40 cellular contexts compared by ENCODE assay signal in genomic region chr5:114310666-114311065, GRCh38. TPM values are rescaled to one million over a fixed set of nuclear protein-coding genes. Genes with fewer than 3 reads are reported as not detected.
"Had no signal": no experiment of that assay in that cellular context is flagged by ENCODE, and none has a peak within 500 bp of the region (broad histone marks: within the 10 kb centered on the region; RNA-seq: fewer than 3 reads in every experiment).

No MANE protein-coding gene starts in this region.

- H3K4me1 Mint-ChIP-seq: activated naive CD4-positive, alpha-beta T cell treated with anti-CD3 and anti-CD28 coated beads, Interleukin-2, amount 10 ng/mL, durations not matched to agents 7 days and 5 days; activated naive CD4-positive, alpha-beta T cell treated with anti-CD3 and anti-CD28 coated beads, Interleukin-2, amount 50 U/mL, for 24 hours; activated naive CD8-positive, alpha-beta T cell treated with anti-CD3 and anti-CD28 coated beads for 36 hours; activated naive CD8-positive, alpha-beta T cell treated with anti-CD3 and anti-CD28 coated beads, Interleukin-2, amount 10 ng/mL, durations not matched to agents 7 days and 5 days; activated naive CD8-positive, alpha-beta T cell treated with anti-CD3 and anti-CD28 coated beads, Interleukin-2, amount 50 U/mL, for 24 hours; activated T-helper 17 cell treated with anti-CD3 and anti-CD28 coated beads, Interleukin-2, amount 50 U/mL, for 72 hours; central memory CD8-positive, alpha-beta T cell had no signal

- H3K27ac Mint-ChIP-seq: activated naive CD4-positive, alpha-beta T cell treated with anti-CD3 and anti-CD28 coated beads for 36 hours; activated naive CD4-positive, alpha-beta T cell treated with anti-CD3 and anti-CD28 coated beads, Interleukin-2, amount 10 ng/mL, durations not matched to agents 7 days and 5 days; activated naive CD4-positive, alpha-beta T cell treated with anti-CD3 and anti-CD28 coated beads, Interleukin-2, amount 50 U/mL, for 24 hours; activated naive CD4-positive, alpha-beta T cell treated with anti-CD3 and anti-CD28 coated beads, Interleukin-2, amount 50 U/mL, for 72 hours; activated naive CD8-positive, alpha-beta T cell; activated naive CD8-positive, alpha-beta T cell treated with anti-CD3 and anti-CD28 coated beads for 36 hours; activated naive CD8-positive, alpha-beta T cell treated with anti-CD3 and anti-CD28 coated beads, Interleukin-2, amount 10 ng/mL, durations not matched to agents 7 days and 5 days; activated naive CD8-positive, alpha-beta T cell treated with anti-CD3 and anti-CD28 coated beads, Interleukin-2, amount 50 U/mL, for 24 hours; activated T-cell treated with anti-CD3 and anti-CD28 coated beads, Interleukin-2, amount 50 U/mL, for 24 hours; activated T-cell treated with anti-CD3 and anti-CD28 coated beads, Interleukin-2, amount 50 U/mL, for 72 hours; activated T-helper 1 cell treated with anti-CD3 and anti-CD28 coated beads, Interleukin-12 subunit alpha, Interleukin-12 subunit beta, Interleukin-2, Interleukin-4 antibody, amounts not matched to agents 30 ng/mL and 10 ng/mL and 1 ng/mL, durations not matched to agents 14 hours and 24 hours and 36 hours; activated T-helper 17 cell treated with anti-CD3 and anti-CD28 coated beads, Interleukin-2, amount 50 U/mL, for 72 hours; activated T-helper 2 cell treated with anti-CD3 and anti-CD28 coated beads, Interferon-gamma antibody, Interleukin-2, Interleukin-4, amounts not matched to agents 10 μg/mL and 5 μg/mL and 100 μg/mL, durations not matched to agents 14 hours and 24 hours and 36 hours had no signal

- DNase-seq: activated effector memory CD4-positive, alpha-beta T cell treated with anti-CD3 and anti-CD28 coated beads, Interleukin-2, amount 50 U/mL, for 16 hours; activated effector memory CD4-positive, alpha-beta T cell treated with Interleukin-2 at 50 U/mL for 16 hours; activated gamma-delta T cell; activated gamma-delta T cell treated with Interleukin-2 at 50 U/mL for 16 hours; activated naive CD4-positive, alpha-beta T cell; activated naive CD4-positive, alpha-beta T cell treated with anti-CD3 and anti-CD28 coated beads for 36 hours; activated naive CD4-positive, alpha-beta T cell treated with anti-CD3 and anti-CD28 coated beads, Interleukin-2, amount 10 ng/mL, durations not matched to agents 7 days and 5 days; activated naive CD4-positive, alpha-beta T cell treated with anti-CD3 and anti-CD28 coated beads, Interleukin-2, amount 50 U/mL, for 16 hours; activated naive CD4-positive, alpha-beta T cell treated with Interleukin-2 at 50 U/mL for 16 hours; activated naive CD8-positive, alpha-beta T cell treated with anti-CD3 and anti-CD28 coated beads for 36 hours; activated naive CD8-positive, alpha-beta T cell treated with anti-CD3 and anti-CD28 coated beads, Interleukin-2, amount 10 ng/mL, durations not matched to agents 7 days and 5 days; activated naive CD8-positive, alpha-beta T cell treated with anti-CD3 and anti-CD28 coated beads, Interleukin-2, amount 50 U/mL, for 24 hours; activated T-cell treated with anti-CD3 and anti-CD28 coated beads for 4 hours; activated T-cell treated with anti-CD3 and anti-CD28 coated beads, Interleukin-2, amount 50 U/mL, for 1 hour; activated T-cell treated with anti-CD3 and anti-CD28 coated beads, Interleukin-2, amount 50 U/mL, for 24 hours; activated T-cell treated with anti-CD3 and anti-CD28 coated beads, Interleukin-2, amount 50 U/mL, for 4 hours; activated T-cell treated with anti-CD3 and anti-CD28 coated beads, Interleukin-2, amount 50 U/mL, for 48 hours; activated T-cell treated with anti-CD3 and anti-CD28 coated beads, Interleukin-2, amount 50 U/mL, for 72 hours; adrenal gland; amniotic stem cell; amygdala; anterior cingulate cortex; aorta; body of pancreas; brain microvascular endothelial cell; caudate nucleus; central memory CD4-positive, alpha-beta T cell; cerebellar nuclear complex had no signal

- H3K4me1 ChIP-seq: adrenal gland, body of pancreas, breast epithelium had no signal

- H3K36me3 ChIP-seq: adrenal gland, brain microvascular endothelial cell, breast epithelium, cardiac muscle cell had no signal

- ATAC-seq: activated naive CD4-positive, alpha-beta T cell treated with anti-CD3 and anti-CD28 coated beads, Interleukin-2, amount 50 U/mL, for 72 hours; activated naive CD8-positive, alpha-beta T cell treated with anti-CD3 and anti-CD28 coated beads, Interleukin-2, amount 50 U/mL, for 24 hours; activated T-cell treated with anti-CD3 and anti-CD28 coated beads, Interleukin-2, amount 50 U/mL, for 4 hours; activated T-cell treated with anti-CD3 and anti-CD28 coated beads, Interleukin-2, amount 50 U/mL, for 72 hours; activated T-helper 17 cell treated with anti-CD3 and anti-CD28 coated beads, Interleukin-2, amount 50 U/mL, for 72 hours; body of pancreas had no signal

- FAIRE-seq: astrocyte, bronchial epithelial cell had no signal

- H3K27ac ChIP-seq: adrenal gland, body of pancreas, brain microvascular endothelial cell, breast epithelium, cardiac muscle cell had no signal

- H3K4me3 ChIP-seq: adrenal gland, body of pancreas, breast epithelium, cardiac muscle cell had no signal

- H3K27me3 ChIP-seq: adrenal gland, body of pancreas, brain microvascular endothelial cell, breast epithelium, cardiac muscle cell had no signal

- H3K9me3 Mint-ChIP-seq: activated naive CD4-positive, alpha-beta T cell treated with anti-CD3 and anti-CD28 coated beads for 36 hours; activated naive CD4-positive, alpha-beta T cell treated with anti-CD3 and anti-CD28 coated beads, Interleukin-2, amount 10 ng/mL, durations not matched to agents 7 days and 5 days; activated naive CD4-positive, alpha-beta T cell treated with anti-CD3 and anti-CD28 coated beads, Interleukin-2, amount 50 U/mL, for 24 hours; activated naive CD4-positive, alpha-beta T cell treated with anti-CD3 and anti-CD28 coated beads, Interleukin-2, amount 50 U/mL, for 72 hours; activated naive CD8-positive, alpha-beta T cell treated with anti-CD3 and anti-CD28 coated beads for 36 hours; activated naive CD8-positive, alpha-beta T cell treated with anti-CD3 and anti-CD28 coated beads, Interleukin-2, amount 10 ng/mL, durations not matched to agents 7 days and 5 days; activated naive CD8-positive, alpha-beta T cell treated with anti-CD3 and anti-CD28 coated beads, Interleukin-2, amount 50 U/mL, for 24 hours; activated T-cell treated with anti-CD3 and anti-CD28 coated beads, Interleukin-2, amount 50 U/mL, for 24 hours; activated T-cell treated with anti-CD3 and anti-CD28 coated beads, Interleukin-2, amount 50 U/mL, for 4 hours; activated T-cell treated with anti-CD3 and anti-CD28 coated beads, Interleukin-2, amount 50 U/mL, for 72 hours; activated T-helper 1 cell treated with anti-CD3 and anti-CD28 coated beads, Interleukin-12 subunit alpha, Interleukin-12 subunit beta, Interleukin-2, Interleukin-4 antibody, amounts not matched to agents 30 ng/mL and 10 ng/mL and 1 ng/mL, durations not matched to agents 14 hours and 24 hours and 36 hours; activated T-helper 17 cell treated with anti-CD3 and anti-CD28 coated beads, Interleukin-2, amount 50 U/mL, for 72 hours; activated T-helper 2 cell treated with anti-CD3 and anti-CD28 coated beads, Interferon-gamma antibody, Interleukin-2, Interleukin-4, amounts not matched to agents 10 μg/mL and 5 μg/mL and 100 μg/mL, durations not matched to agents 14 hours and 24 hours and 36 hours; brain; central memory CD8-positive, alpha-beta T cell had no signal

- H3K4me3 Mint-ChIP-seq: activated naive CD4-positive, alpha-beta T cell treated with anti-CD3 and anti-CD28 coated beads for 36 hours; activated naive CD4-positive, alpha-beta T cell treated with anti-CD3 and anti-CD28 coated beads, Interleukin-2, amount 10 ng/mL, durations not matched to agents 7 days and 5 days; activated naive CD4-positive, alpha-beta T cell treated with anti-CD3 and anti-CD28 coated beads, Interleukin-2, amount 50 U/mL, for 24 hours; activated naive CD8-positive, alpha-beta T cell; activated naive CD8-positive, alpha-beta T cell treated with anti-CD3 and anti-CD28 coated beads for 36 hours; activated naive CD8-positive, alpha-beta T cell treated with anti-CD3 and anti-CD28 coated beads, Interleukin-2, amount 10 ng/mL, durations not matched to agents 7 days and 5 days; activated naive CD8-positive, alpha-beta T cell treated with anti-CD3 and anti-CD28 coated beads, Interleukin-2, amount 50 U/mL, for 24 hours; activated T-cell treated with anti-CD3 and anti-CD28 coated beads, Interleukin-2, amount 50 U/mL, for 24 hours; activated T-cell treated with anti-CD3 and anti-CD28 coated beads, Interleukin-2, amount 50 U/mL, for 4 hours; activated T-cell treated with anti-CD3 and anti-CD28 coated beads, Interleukin-2, amount 50 U/mL, for 72 hours; activated T-helper 1 cell treated with anti-CD3 and anti-CD28 coated beads, Interleukin-12 subunit alpha, Interleukin-12 subunit beta, Interleukin-2, Interleukin-4 antibody, amounts not matched to agents 30 ng/mL and 10 ng/mL and 1 ng/mL, durations not matched to agents 14 hours and 24 hours and 36 hours; activated T-helper 17 cell treated with anti-CD3 and anti-CD28 coated beads, Interleukin-2, amount 50 U/mL, for 72 hours; brain; central memory CD8-positive, alpha-beta T cell had no signal

- H3K36me3 Mint-ChIP-seq: activated naive CD4-positive, alpha-beta T cell treated with anti-CD3 and anti-CD28 coated beads, Interleukin-2, amount 10 ng/mL, durations not matched to agents 7 days and 5 days; activated naive CD4-positive, alpha-beta T cell treated with anti-CD3 and anti-CD28 coated beads, Interleukin-2, amount 50 U/mL, for 24 hours; activated naive CD4-positive, alpha-beta T cell treated with anti-CD3 and anti-CD28 coated beads, Interleukin-2, amount 50 U/mL, for 72 hours; activated naive CD8-positive, alpha-beta T cell; activated naive CD8-positive, alpha-beta T cell treated with anti-CD3 and anti-CD28 coated beads for 36 hours; activated naive CD8-positive, alpha-beta T cell treated with anti-CD3 and anti-CD28 coated beads, Interleukin-2, amount 10 ng/mL, durations not matched to agents 7 days and 5 days; brain had no signal

- H3K27me3 Mint-ChIP-seq: activated naive CD4-positive, alpha-beta T cell treated with anti-CD3 and anti-CD28 coated beads, Interleukin-2, amount 10 ng/mL, durations not matched to agents 7 days and 5 days; activated naive CD8-positive, alpha-beta T cell; activated naive CD8-positive, alpha-beta T cell treated with anti-CD3 and anti-CD28 coated beads for 36 hours; activated naive CD8-positive, alpha-beta T cell treated with anti-CD3 and anti-CD28 coated beads, Interleukin-2, amount 10 ng/mL, durations not matched to agents 7 days and 5 days; activated naive CD8-positive, alpha-beta T cell treated with anti-CD3 and anti-CD28 coated beads, Interleukin-2, amount 50 U/mL, for 24 hours; activated T-cell treated with anti-CD3 and anti-CD28 coated beads, Interleukin-2, amount 50 U/mL, for 24 hours; activated T-helper 17 cell treated with anti-CD3 and anti-CD28 coated beads, Interleukin-2, amount 50 U/mL, for 72 hours; brain; central memory CD8-positive, alpha-beta T cell had no signal

- H3K9me3 ChIP-seq: adrenal gland, body of pancreas, breast epithelium had no signal

RNA-seq across cellular contexts. Expression of gene KCNN2, which starts 51.2 kb away (rescaled TPM):
- total RNA-seq: activated naive CD4-positive, alpha-beta T cell treated with anti-CD3 and anti-CD28 coated beads for 36 hours; activated naive CD4-positive, alpha-beta T cell treated with anti-CD3 and anti-CD28 coated beads, Interleukin-2, amount 50 U/mL, for 72 hours; activated naive CD8-positive, alpha-beta T cell treated with anti-CD3 and anti-CD28 coated beads for 36 hours; activated naive CD8-positive, alpha-beta T cell treated with anti-CD3 and anti-CD28 coated beads, Interleukin-2, amount 10 ng/mL, durations not matched to agents 7 days and 5 days; activated T-cell treated with anti-CD3 and anti-CD28 coated beads, Interleukin-2, amount 50 U/mL, for 72 hours; activated T-helper 1 cell treated with anti-CD3 and anti-CD28 coated beads, Interleukin-12 subunit alpha, Interleukin-12 subunit beta, Interleukin-2, Interleukin-4 antibody, amounts not matched to agents 30 ng/mL and 10 ng/mL and 1 ng/mL, durations not matched to agents 14 hours and 24 hours and 36 hours; activated T-helper 17 cell treated with anti-CD3 and anti-CD28 coated beads, Interleukin-2, amount 50 U/mL, for 72 hours; activated T-helper 2 cell treated with anti-CD3 and anti-CD28 coated beads, Interferon-gamma antibody, Interleukin-2, Interleukin-4, amounts not matched to agents 10 μg/mL and 5 μg/mL and 100 μg/mL, durations not matched to agents 14 hours and 24 hours and 36 hours; bronchial epithelial cell had no signal
- polyA plus RNA-seq: aorta had no signal
